ENCODE assay signal across 8 cellular contexts in genomic region chr6:151356983-151357382, GRCh38. TPM values are rescaled to one million over a fixed set of nuclear protein-coding genes. Genes with fewer than 3 reads are reported as not detected.
DNase-seq lines count a peak whose midpoint lies in the region; ATAC-seq, FAIRE-seq and TF ChIP-seq lines count a peak whose summit lies in the region.
"Not testable (repeated sequence)": the region's sequence is repeated elsewhere in the genome, so short reads cannot be mapped to it uniquely, and the experiment has no call there.

No MANE protein-coding gene starts in this region.

- not testable (repeated sequence) for H3K4me3 ChIP-seq in A549; Panc1 (ENCODE audit: low read depth in 2 of 2, low read length in 2 of 2); endothelial cell of umbilical vein (replicated peaks in 1 of 3; ENCODE audit: insufficient read depth in 1 of 3, low read depth in 1 of 3, low read length in 3 of 3); HepG2 (replicated peaks in 1 of 3; ENCODE audit: insufficient read depth in 1 of 3, low read depth in 2 of 3, low read length in 3 of 3); muscle layer of duodenum (ENCODE audit: low read depth in 1 of 2, low read length in 2 of 2); sigmoid colon
- H3K4me3 ChIP-seq in GM23248: peak overlapping the region; percentile 51

- not testable (repeated sequence) for H3K4me3 Mint-ChIP-seq in HFFc6

- DNase-seq in A549 (ENCODE audit: low read depth in 1 of 2, low spot score in 1 of 2); HFFc6; Panc1 (ENCODE audit: low read depth, low spot score); endothelial cell of umbilical vein (ENCODE audit: low read depth, low spot score); HepG2 (ENCODE audit: low spot score); sigmoid colon: not testable (repeated sequence)
- peak; percentile 14 for DNase-seq in GM23248

- 74% methylated on average over 6 of the region's 6 CpGs for WGBS in A549 (ENCODE audit: missing lambda C conversion rate)
- 69 to 71% methylated on average over 6 of the region's 6 CpGs for WGBS in GM23248 (ENCODE audit: low coverage in 1 of 2, low lambda C conversion rate in 2 of 2, missing lambda C conversion rate in 2 of 2), 2 experiments
- 96% methylated on average over 6 of the region's 6 CpGs for WGBS in HepG2 (ENCODE audit: low lambda C conversion rate)
- WGBS in sigmoid colon, 2 donors: 95 to 96% methylated on average over 6 of the region's 6 CpGs

- H3F3A ChIP-seq in GM23248 (ENCODE audit: insufficient read depth): peaks cover 14% of the 10 kb centered on the region; the same call in 1 of the 2 replicates

- H3K79me2 ChIP-seq in GM23248 (ENCODE audit: insufficient read depth); endothelial cell of umbilical vein (ENCODE audit: control insufficient read depth, insufficient read depth, low read length); HepG2 (ENCODE audit: insufficient read depth, low read length): not testable (repeated sequence)

- not testable (repeated sequence) for ATAC-seq in A549, Panc1, HepG2

- not testable (repeated sequence) for TF ChIP-seq RAD21 in A549 (conservative IDR thresholded peaks at IDR 0.05 in 1 of 2, IDR thresholded peaks at IDR 0.05 in 1 of 2); HepG2 (CRISPR knock-in tag; IDR thresholded peaks at IDR 0.05)

- dilution Hi-C loops in endothelial cell of umbilical vein (cut with MboI; ENCODE audit: extremely low pct_ligation_motif_present, low sequenced_read_pairs): not testable (repeated sequence)

- not testable (repeated sequence) for H4K20me1 ChIP-seq in GM23248 (ENCODE audit: insufficient read depth); endothelial cell of umbilical vein (replicated peaks; ENCODE audit: control insufficient read depth, extremely low read depth, insufficient read depth, low read length); HepG2 (ENCODE audit: insufficient read depth, low read length)

- not testable (repeated sequence) for TF ChIP-seq POLR2A in A549 (IDR thresholded peaks at IDR 0.05; ENCODE audit: low read length); endothelial cell of umbilical vein (IDR thresholded peaks at IDR 0.05; ENCODE audit: low read depth, low read length); HepG2 (IDR thresholded peaks at IDR 0.05; ENCODE audit: insufficient read depth in 1 of 2, low read depth in 2 of 2, low read length in 2 of 2); sigmoid colon (IDR thresholded peaks at IDR 0.05)

- not testable (repeated sequence) for H3K9me1 ChIP-seq in endothelial cell of umbilical vein (replicated peaks; ENCODE audit: control insufficient read depth, extremely low read depth, insufficient read depth, low read length)

- H3K27ac ChIP-seq in A549 (0 out of 6 replicates have a peak overlapping the region, but pooled peaks of 1 of the 2 experiments have one; percentile 33), Panc1 (ENCODE audit: low read length) (peak overlapping the region; percentile 56), endothelial cell of umbilical vein (ENCODE audit: insufficient read depth, low read depth, low read length) (peak overlapping the region; percentile 22), muscle layer of duodenum (ENCODE audit: low read length) (peak overlapping the region; percentile 2), sigmoid colon (peak overlapping the region in 3 of 4 donors; percentile 7 to 29 (median 7))
- H3K27ac ChIP-seq in GM23248; HepG2 (ENCODE audit: extremely low read length, insufficient read depth, low read length): not testable (repeated sequence)

- intact Hi-C loops in Panc1 (cut with micrococcal nuclease; ENCODE audit: unreplicated experiment); HepG2 (cut with micrococcal nuclease; ENCODE audit: unreplicated experiment); sigmoid colon (cut with DNase I): not testable (repeated sequence)
- intact Hi-C loops in endothelial cell of umbilical vein (cut with micrococcal nuclease): loop anchor here (2.0 kb wide), 1 partner anchor 18 kb away; no protein-coding TSS in a partner anchor

- not testable (repeated sequence) for H3K9me3 ChIP-seq in A549; GM23248 (ENCODE audit: low read depth); Panc1 (ENCODE audit: control insufficient read depth, insufficient read depth, low read depth, low read length); endothelial cell of umbilical vein (replicated peaks; ENCODE audit: control insufficient read depth, insufficient read depth, low read length); HepG2 (ENCODE audit: low read length); muscle layer of duodenum (ENCODE audit: control insufficient read depth in 1 of 2, low read length in 2 of 2); sigmoid colon

- H3K27me3 ChIP-seq in GM23248 (replicated peaks; ENCODE audit: insufficient read depth); Panc1 (ENCODE audit: control insufficient read depth, insufficient read depth, low read length); endothelial cell of umbilical vein (ENCODE audit: control insufficient read depth in 2 of 2, insufficient read depth in 2 of 2, low read length in 2 of 2); HepG2 (ENCODE audit: control insufficient read depth in 1 of 2, insufficient read depth in 2 of 2, low read length in 2 of 2); muscle layer of duodenum (ENCODE audit: low read depth, low read length); sigmoid colon: not testable (repeated sequence)

- CTCF ChIA-PET in A549 (lab: Yijun Ruan, JAX) (interaction anchor here (1.2 to 1.7 kb wide), 2 partner anchors 22 to 343 kb away, joined by 3 to 4 read pairs; no protein-coding TSS in a partner anchor), endothelial cell of umbilical vein (lab: Charles Lee) (interaction anchor here (1.2 to 3.1 kb wide), 4 partner anchors 9 to 465 kb away, joined by 3 to 16 read pairs (median 8); no protein-coding TSS in a partner anchor)
- CTCF ChIA-PET in Panc1 (lab: Charles Lee); HepG2 (lab: Yijun Ruan, JAX; ENCODE audit: low intra/inter-chr PET ratio, low total read pairs): not testable (repeated sequence)

- peak overlapping the region; percentile 58; the same call in 1 of the 2 replicates for H2AFZ ChIP-seq in GM23248
- not testable (repeated sequence) for H2AFZ ChIP-seq in endothelial cell of umbilical vein (ENCODE audit: low read depth, low read length); HepG2 (ENCODE audit: low read length)

- H3K9ac ChIP-seq in GM23248: peak overlapping the region; percentile 2; the same call in 1 of the 2 replicates
- not testable (repeated sequence) for H3K9ac ChIP-seq in endothelial cell of umbilical vein (replicated peaks; ENCODE audit: extremely low read depth, insufficient read depth, low read length); HepG2 (ENCODE audit: insufficient read depth, low read depth, low read length)

- not testable (repeated sequence) for H3K36me3 ChIP-seq in GM23248 (ENCODE audit: low read depth); endothelial cell of umbilical vein (ENCODE audit: control insufficient read depth in 2 of 2, extremely low read depth in 1 of 2, insufficient read depth in 2 of 2, low read length in 2 of 2); HepG2 (replicated peaks in 1 of 2; ENCODE audit: control insufficient read depth in 1 of 2, insufficient read depth in 2 of 2, low read length in 2 of 2)
- peaks cover 14% of the 10 kb centered on the region; the same call in 1 of the 2 replicates for H3K36me3 ChIP-seq in Panc1 (ENCODE audit: control insufficient read depth, insufficient read depth, low read length)
- H3K36me3 ChIP-seq in muscle layer of duodenum (ENCODE audit: control insufficient read depth in 1 of 2, insufficient read depth in 2 of 2, low read length in 2 of 2): peaks cover 21 to 29% of the 10 kb centered on the region in 2 donors
- H3K36me3 ChIP-seq in sigmoid colon: peaks cover 0 to 56% (median 9%) of the 10 kb centered on the region in 4 donors

- not testable (repeated sequence) for TF ChIP-seq EP300 in A549 (IDR thresholded peaks at IDR 0.05); HepG2 (IDR thresholded peaks at IDR 0.05; ENCODE audit: low read depth in 2 of 2, low read length in 2 of 2); HepG2 (CRISPR knock-in tag; IDR thresholded peaks at IDR 0.05; ENCODE audit: borderline replicate concordance); sigmoid colon (IDR thresholded peaks at IDR 0.05)

- H3K9me2 ChIP-seq in GM23248 (ENCODE audit: insufficient read depth): not testable (repeated sequence)

- POLR2A ChIA-PET in A549 (lab: Yijun Ruan, JAX): not testable (repeated sequence)
- POLR2A ChIA-PET in Panc1 (lab: Charles Lee): interaction anchor here (0.6 to 0.7 kb wide), 4 partner anchors 9 to 1722 kb away, joined by 3 to 18 read pairs (median 5); partner anchors contain the start of gene ZBTB2
- POLR2A ChIA-PET in endothelial cell of umbilical vein (lab: Charles Lee): interaction anchor here (0.5 kb wide), 1 partner anchor 24 kb away, joined by 5 read pairs; no protein-coding TSS in a partner anchor
- POLR2A ChIA-PET in HepG2 (lab: Yijun Ruan, JAX): interaction anchor here (1.2 to 1.7 kb wide), 2 partner anchors 32 to 33 kb away, joined by 3 to 4 read pairs; no protein-coding TSS in a partner anchor

- TF ChIP-seq CTCF in A549 (IDR thresholded peaks at IDR 0.05); HFFc6 (IDR thresholded peaks at IDR 0.05); Panc1 (IDR thresholded peaks at IDR 0.05); endothelial cell of umbilical vein (IDR thresholded peaks at IDR 0.05; ENCODE audit: extremely low read depth in 1 of 2, insufficient read depth in 1 of 2, low read depth in 1 of 2, low read length in 2 of 2); HepG2 (CRISPR knock-in tag; IDR thresholded peaks at IDR 0.05); sigmoid colon (IDR thresholded peaks at IDR 0.05): not testable (repeated sequence)

- peaks cover 17% of the 10 kb centered on the region for H3K4me1 Mint-ChIP-seq in HFFc6 (ENCODE audit: low read depth)

- peaks cover 12% of the 10 kb centered on the region; the same call in 2 of the 3 replicates for H3K4me1 ChIP-seq in A549
- not testable (repeated sequence) for H3K4me1 ChIP-seq in GM23248 (ENCODE audit: insufficient read depth); Panc1 (ENCODE audit: control insufficient read depth, insufficient read depth, low read length); HepG2 (ENCODE audit: insufficient read depth, low read length); muscle layer of duodenum (ENCODE audit: control insufficient read depth in 1 of 2, insufficient read depth in 2 of 2, low read length in 2 of 2); sigmoid colon
- H3K4me1 ChIP-seq in endothelial cell of umbilical vein (ENCODE audit: control insufficient read depth, extremely low read depth, insufficient read depth, low read length): peaks cover 15% of the 10 kb centered on the region

- H3K27me3 Mint-ChIP-seq in HFFc6 (ENCODE audit: insufficient read depth): not testable (repeated sequence)

- peak overlapping the region; percentile 23; the same call in 1 of the 3 replicates for H3K4me2 ChIP-seq in A549
- H3K4me2 ChIP-seq in GM23248 (ENCODE audit: unreplicated experiment): peak overlapping the region; percentile 72
- H3K4me2 ChIP-seq in endothelial cell of umbilical vein (ENCODE audit: insufficient read depth, low read length); HepG2 (ENCODE audit: low read depth, low read length): not testable (repeated sequence)

- not testable (repeated sequence) for FAIRE-seq in A549 (lab: Jason Lieb, UNC); endothelial cell of umbilical vein (lab: Jason Lieb, UNC); HepG2 (lab: Jason Lieb, UNC)

- not testable (repeated sequence) for BruUV-seq in Panc1 (replicated peaks; lab: Mats Ljungman, UMichigan); endothelial cell of umbilical vein (replicated peaks; lab: Mats Ljungman, UMichigan); HepG2 (replicated peaks; lab: Mats Ljungman, UMichigan)

- not testable (repeated sequence) for H3K36me3 Mint-ChIP-seq in HFFc6 (ENCODE audit: low read depth)

- in situ Hi-C loops in GM23248 (cut with MboI); Panc1 (cut with HindIII; ENCODE audit: low pct_unique_long_range_greater_than_20kb, low sequenced_read_pairs); HepG2 (cut with HindIII; ENCODE audit: extremely low pct_ligation_motif_present, low pct_unique_long_range_greater_than_20kb): not testable (repeated sequence)

- peak overlapping the region; percentile 15; the same call in 1 of the 2 replicates for H3K27ac Mint-ChIP-seq in HFFc6

- not testable (repeated sequence) for H3K9me3 Mint-ChIP-seq in HFFc6

RNA-seq across cellular contexts. Expression of gene ZBTB2, which starts 34.4 kb away (rescaled TPM):
- polyA plus RNA-seq in A549 (2011; rRNA removed) (15.3 and 17.3 TPM in 2 replicates), A549 (2017; fragmentation: RNase III; extraction: RNeasy Plus Mini Kit Qiagen cat#74134 plus additional on column Dnase treatment) (10.8 to 12.0 TPM (median 11.4 TPM) in 3 replicates), GM23248 (2016; fragmentation: Nextera tagmentation; extraction: Ambion mirVana) (9.7 and 9.9 TPM in 2 replicates), endothelial cell of umbilical vein (11.3 and 11.8 TPM in 2 replicates), HepG2 (2011; rRNA removed) (14.6 and 15.4 TPM in 2 replicates), sigmoid colon (1 to 10 TPM; 5.8 to 8.6 (median 7.8) TPM)
- polyA plus RNA-seq in A549 (2012; cell fraction: cytosol; rRNA removed): 12.5 and 15.3 TPM in 2 replicates
- 6.9 and 7.4 TPM in 2 replicates for polyA plus RNA-seq in A549 (2012; cell fraction: nucleus; rRNA removed)
- 21.6 and 23.6 TPM in 2 replicates for polyA minus RNA-seq in A549 (2011; rRNA and poly(A)+ RNA removed)
- 11.6 and 13.7 TPM in 2 replicates for total RNA-seq in GM23248 (2014; rRNA removed; shearing (Covaris generic))
- 10 to 100 TPM; 16.5 to 22.1 (median 19.3) TPM for total RNA-seq in HFFc6 (2021; fragmentation: NEBNext Ultra II Directional; extraction: Animal tissue kit (Norgen Biotek cat#: 25700))
- total RNA-seq in Panc1 (2021; ENCODE audit: unreplicated experiment) (16.2 TPM), endothelial cell of umbilical vein (13.1 and 13.6 TPM in 2 replicates), HepG2 (2016; rRNA removed; fragmentation: Illumina TruSeq; extraction: Trizol) (22.8 and 31.7 TPM in 2 replicates), sigmoid colon (10 to 100 TPM in 1 of 4 donors, 1 to 10 TPM in 3; 8.6 to 11.5 (median 9.0) TPM)
- polyA plus RNA-seq in Panc1 (2012; ENCODE audit: insufficient read length): 10.3 TPM
- polyA plus RNA-seq in endothelial cell of umbilical vein (2011; cell fraction: cytosol; rRNA removed): 13.3 and 15.3 TPM in 2 replicates
- 10.3 and 10.4 TPM in 2 replicates for polyA plus RNA-seq in endothelial cell of umbilical vein (2011; cell fraction: nucleus; rRNA removed)
- 8.1 and 13.4 TPM in 2 replicates for polyA plus RNA-seq in endothelial cell of umbilical vein (2012)
- 21.8 and 23.6 TPM in 2 replicates for polyA minus RNA-seq in endothelial cell of umbilical vein
- 13.7 TPM for polyA minus RNA-seq in endothelial cell of umbilical vein (2011; cell fraction: cytosol; rRNA and poly(A)+ RNA removed)
- polyA minus RNA-seq in endothelial cell of umbilical vein (2011; cell fraction: nucleus; rRNA and poly(A)+ RNA removed): 6.4 and 8.0 TPM in 2 replicates
- total RNA-seq in HepG2 (2016; cell fraction: cytosol; rRNA removed; fragmentation: Illumina TruSeq; extraction: Trizol; ENCODE audit: low read depth): 5.4 and 6.1 TPM in 2 replicates
- 21.6 and 29.6 TPM in 2 replicates for total RNA-seq in HepG2 (2016; cell fraction: insoluble cytoplasmic fraction; rRNA removed; fragmentation: Illumina TruSeq; extraction: Trizol)
- 27.6 and 30.8 TPM in 2 replicates for total RNA-seq in HepG2 (2016; cell fraction: membrane; rRNA removed; fragmentation: Illumina TruSeq; extraction: Trizol)
- total RNA-seq in HepG2 (2016; cell fraction: nucleus; rRNA removed; fragmentation: Illumina TruSeq; extraction: Trizol): 14.1 and 16.0 TPM in 2 replicates
- polyA plus RNA-seq in HepG2 (2011; cell fraction: cytosol; rRNA removed): 11.6 and 14.4 TPM in 2 replicates
- 6.0 TPM in 2 replicates for polyA plus RNA-seq in HepG2 (2011; cell fraction: nucleus; rRNA removed)
- polyA plus RNA-seq in HepG2 (2012): 11.5 and 17.2 TPM in 2 replicates
- polyA plus RNA-seq in HepG2 (2016; cell fraction: cytosol; fragmentation: Illumina TruSeq; extraction: Trizol; ENCODE audit: low read depth): 7.3 and 8.3 TPM in 2 replicates
- polyA plus RNA-seq in HepG2 (2016; cell fraction: insoluble cytoplasmic fraction; fragmentation: Illumina TruSeq; extraction: Trizol; ENCODE audit: low read depth): 41.7 and 43.1 TPM in 2 replicates
- polyA plus RNA-seq in HepG2 (2016; cell fraction: membrane; fragmentation: Illumina TruSeq; extraction: Trizol; ENCODE audit: low read depth): 28.7 and 33.3 TPM in 2 replicates
- polyA plus RNA-seq in HepG2 (2016; cell fraction: nucleus; fragmentation: Illumina TruSeq; extraction: Trizol; ENCODE audit: insufficient read depth, low read depth): 22.9 and 24.0 TPM in 2 replicates
- polyA minus RNA-seq in HepG2 (2011; rRNA and poly(A)+ RNA removed; ENCODE audit: low replicate concordance): 23.7 and 29.2 TPM in 2 replicates
- polyA minus RNA-seq in HepG2 (2011; cell fraction: cytosol; rRNA and poly(A)+ RNA removed): 9.8 and 10.0 TPM in 2 replicates
- polyA minus RNA-seq in HepG2 (2011; cell fraction: nucleus; rRNA and poly(A)+ RNA removed): 6.3 and 6.7 TPM in 2 replicates
